ENCODE assay signal across 15 cellular contexts in the genomic region with DNA sequence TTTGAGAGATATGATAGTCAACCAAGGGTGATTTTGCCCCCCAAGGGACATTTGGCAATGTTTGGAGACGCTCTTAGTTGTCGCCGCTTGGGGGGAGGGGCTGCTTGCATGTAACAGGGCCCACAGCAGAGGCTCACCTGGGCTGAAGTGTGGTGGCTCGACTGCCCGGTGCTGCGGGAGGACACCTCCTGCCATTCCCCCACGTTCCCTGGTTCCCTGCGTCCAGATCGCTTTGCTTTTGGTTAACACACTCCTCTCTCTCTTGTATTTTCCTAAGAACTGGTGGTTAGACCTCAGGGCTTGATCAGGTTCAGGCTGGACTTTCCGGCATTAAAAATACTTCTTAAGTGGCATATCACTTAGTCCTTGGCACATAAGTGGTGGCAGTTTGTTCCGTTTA. TPM values are rescaled to one million over a fixed set of nuclear protein-coding genes. Genes with fewer than 3 reads are reported as not detected.
DNase-seq lines count a peak whose midpoint lies in the region; ATAC-seq and TF ChIP-seq lines count a peak whose summit lies in the region.
"Had no signal": no experiment of that assay in that cellular context is flagged by ENCODE, and none has a peak within 500 bp of the region (broad histone marks: within the 10 kb centered on the region; RNA-seq: fewer than 3 reads in every experiment).

No MANE protein-coding gene starts in this region.

- peaks cover 28% of the 10 kb centered on the region for H3K4me1 Mint-ChIP-seq in CD4-positive, alpha-beta T cell (ENCODE audit: low read depth)
- H3K4me1 Mint-ChIP-seq in endothelial cell (ENCODE audit: unreplicated experiment), result peaks cover 5% of the 10 kb centered on the region
- H3K4me1 Mint-ChIP-seq in naive thymus-derived CD8-positive, alpha-beta T cell, result peaks cover 8 to 41% (median 36%) of the 10 kb centered on the region in 4 donors

- H3K4me3 Mint-ChIP-seq in CD4-positive, alpha-beta T cell, result peak overlapping the region; percentile 73
- H3K4me3 Mint-ChIP-seq in endothelial cell (ENCODE audit: unreplicated experiment), result peak overlapping the region; percentile 83
- H3K4me3 Mint-ChIP-seq in naive thymus-derived CD8-positive, alpha-beta T cell, result peak overlapping the region; percentile 7 to 86 (median 70)

- H3K36me3 ChIP-seq in H7 (replicated peaks; ENCODE audit: control insufficient read depth, insufficient read depth, low read length), result no peaks in the 10 kb centered on the region
- H3K36me3 ChIP-seq: stomach had no signal

- H3K9me3 Mint-ChIP-seq in CD4-positive, alpha-beta T cell, result no peaks in the 10 kb centered on the region
- no peaks in the 10 kb centered on the region for H3K9me3 Mint-ChIP-seq in endothelial cell (ENCODE audit: unreplicated experiment)
- no peaks in the 10 kb centered on the region for H3K9me3 Mint-ChIP-seq in naive thymus-derived CD8-positive, alpha-beta T cell

- intact Hi-C loops in CD4-positive, alpha-beta T cell (cut with DNase I, micrococcal nuclease), result no loop called here

- CTCF ChIA-PET in CD4-positive, alpha-beta T cell (lab: Charles Lee), result interaction anchor here (0.5 kb wide), 1 partner anchor 12 kb away, joined by 3 read pairs; no protein-coding TSS in a partner anchor

- H3K27ac Mint-ChIP-seq in CD4-positive, alpha-beta T cell, result no peak overlapping the region
- peak overlapping the region; percentile 58 for H3K27ac Mint-ChIP-seq in endothelial cell (ENCODE audit: unreplicated experiment)
- peak overlapping the region in 4 of 10 donors; percentile 2 to 86 (median 44) for H3K27ac Mint-ChIP-seq in naive thymus-derived CD8-positive, alpha-beta T cell
- H3K27ac Mint-ChIP-seq: CD14-positive monocyte had no signal

- no peaks in the 10 kb centered on the region for H3K27me3 Mint-ChIP-seq in CD4-positive, alpha-beta T cell
- H3K27me3 Mint-ChIP-seq in endothelial cell (ENCODE audit: unreplicated experiment), result peaks cover 17% of the 10 kb centered on the region
- H3K27me3 Mint-ChIP-seq in naive thymus-derived CD8-positive, alpha-beta T cell, result peaks cover 0 to 4% (median 0%) of the 10 kb centered on the region in 5 donors

- H3K9me3 ChIP-seq in CD4-positive, alpha-beta T cell (ENCODE audit: control insufficient read depth, low read length), result no peaks in the 10 kb centered on the region
- H3K9me3 ChIP-seq: stomach had no signal

- ATAC-seq in CD4-positive, alpha-beta T cell (ENCODE audit: poor library complexity), result no peak
- ATAC-seq in naive thymus-derived CD8-positive, alpha-beta T cell, result no peak
- no peak for ATAC-seq in HG02885 (IDR thresholded peaks at IDR 0.05; ENCODE audit: poor library complexity, unreplicated experiment)
- no peak for ATAC-seq in HG03039 (IDR thresholded peaks at IDR 0.05; ENCODE audit: unreplicated experiment)

- no peak overlapping the region for H3K27ac ChIP-seq in CD4-positive, alpha-beta T cell (ENCODE audit: low read depth, low read length)
- H3K27ac ChIP-seq: HL-60, parathyroid adenoma had no signal

- no peak for TF ChIP-seq CTCF in CD4-positive, alpha-beta T cell (IDR thresholded peaks at IDR 0.05)
- TF ChIP-seq CTCF in endothelial cell (IDR thresholded peaks at IDR 0.05; ENCODE audit: unreplicated experiment), result no peak

- DNase-seq in CD4-positive, alpha-beta T cell, result no peak
- DNase-seq in H7 (peak; percentile 66), endothelial cell (ENCODE audit: low spot score) (no peak), T1000 (lab: John Stamatoyannopoulos, UW) (no peak)
- no peak for DNase-seq in naive thymus-derived CD8-positive, alpha-beta T cell
- no peak for DNase-seq in stimulated activated CD4-positive, alpha-beta T cell treated with anti-CD3 and anti-CD28 coated beads, Interleukin-15, amount 100 ng/mL, for 24 hours
- DNase-seq: central memory CD4-positive, alpha-beta T cell; NCI-H226; RPMI8226; stomach had no signal

- POLR2A ChIA-PET in CD4-positive, alpha-beta T cell (lab: Charles Lee), result interaction anchor here (1.2 to 1.9 kb wide), 5 partner anchors 9 to 46 kb away, joined by 4 to 10 read pairs (median 7); no protein-coding TSS in a partner anchor
- POLR2A ChIA-PET in naive thymus-derived CD8-positive, alpha-beta T cell (lab: Charles Lee), result interaction anchor here (1.1 to 1.5 kb wide), 4 partner anchors 29 to 62 kb away, joined by 3 to 6 read pairs (median 3); no protein-coding TSS in a partner anchor

- H3K4me3 ChIP-seq in H7 (ENCODE audit: insufficient read depth, low read depth, low read length), result peak overlapping the region; percentile 75; the same call in 1 of the 2 replicates

- H3K27me3 ChIP-seq in CD4-positive, alpha-beta T cell (ENCODE audit: control insufficient read depth, insufficient read depth, low read length), result no peaks in the 10 kb centered on the region
- peaks cover 33% of the 10 kb centered on the region for H3K27me3 ChIP-seq in H7 (ENCODE audit: control insufficient read depth, insufficient read depth, low read length)

- peaks cover 5% of the 10 kb centered on the region for H3K36me3 Mint-ChIP-seq in CD4-positive, alpha-beta T cell (ENCODE audit: low read depth)
- H3K36me3 Mint-ChIP-seq in endothelial cell (ENCODE audit: low read depth, unreplicated experiment), result peaks cover 8% of the 10 kb centered on the region
- peaks cover 0 to 3% (median 0%) of the 10 kb centered on the region in 3 donors for H3K36me3 Mint-ChIP-seq in naive thymus-derived CD8-positive, alpha-beta T cell

RNA-seq across cellular contexts. Expression of gene PPP2R5C, which starts 18.9 kb away (rescaled TPM):
- 100 to 1,000 TPM; 463 to 487 TPM for total RNA-seq in CD4-positive, alpha-beta T cell
- 46.7 and 64.6 TPM in 2 replicates for total RNA-seq in H7 (2014; rRNA removed; shearing (Covaris generic))
- total RNA-seq in endothelial cell (ENCODE audit: unreplicated experiment), result 71.5 TPM
- 100 to 1,000 TPM; 411 to 418 TPM for total RNA-seq in naive thymus-derived CD8-positive, alpha-beta T cell
- 100 to 1,000 TPM; 143 to 237 (median 172) TPM for polyA plus RNA-seq in naive thymus-derived CD8-positive, alpha-beta T cell
